ENCODE assay signal across 26 cellular contexts in genomic region chr4:104915864-104916263, GRCh38.
DNase-seq lines count a peak whose midpoint lies in the region; ATAC-seq, FAIRE-seq and TF ChIP-seq lines count a peak whose summit lies in the region.
"Had no signal": no experiment of that assay in that cellular context is flagged by ENCODE, and none has a peak within 500 bp of the region (broad histone marks: within the 10 kb centered on the region; RNA-seq: fewer than 3 reads in every experiment).

No MANE protein-coding gene starts in this region.

- peaks cover 1% of the 10 kb centered on the region for H3K9me3 Mint-ChIP-seq in endodermal cell

- H3K4me3 ChIP-seq in endodermal cell (ENCODE audit: low read length), result no peak overlapping the region
- no peak overlapping the region for H3K4me3 ChIP-seq in stomach
- H3K4me3 ChIP-seq: K562, SJSA1 had no signal

- H3K9me3 ChIP-seq in endodermal cell (ENCODE audit: control insufficient read depth, low read length), result no peaks in the 10 kb centered on the region
- H3K9me3 ChIP-seq in stomach, result no peaks in the 10 kb centered on the region
- H3K9me3 ChIP-seq: SJSA1 had no signal

- DNase-seq in NCI-H526 (lab: John Stamatoyannopoulos, UW), result peak; percentile 59 to 69
- peak; percentile 71 for DNase-seq in endodermal cell
- DNase-seq in left lobe of liver (ENCODE audit: low spot score), result no peak
- DNase-seq in NCI-H2227 treated with DMSO at 0.1 percent for 48 hours (lab: John Stamatoyannopoulos, UW), result no peak
- no peak for DNase-seq in stimulated activated naive CD4-positive, alpha-beta T cell (lab: John Stamatoyannopoulos, UW)
- DNase-seq in stomach, result no peak
- DNase-seq in D721Med (ENCODE audit: insufficient read length, low spot score), result no peak
- DNase-seq: C1 segment of cervical spinal cord; CD4-positive, alpha-beta memory T cell; COR-L47; GDM1; HCEC 1CT; Kasumi-1; NCI-H1092 treated with DMSO at 0.1 percent for 48 hours; NCI-H1436; NCI-H187 treated with DMSO at 0.1 percent for 48 hours; NCI-H2171 treated with DMSO at 0.1 percent for 48 hours; NCI-H524; NCI-H82; Right ventricle myocardium superior; RPMI8226; T-helper 1 cell had no signal

- intact Hi-C loops in stomach (cut with DNase I; ENCODE audit: low total_unique reads), result no loop called here

- no peaks in the 10 kb centered on the region for H3K4me1 ChIP-seq in endodermal cell (ENCODE audit: control insufficient read depth, insufficient read depth, low read length)
- no peaks in the 10 kb centered on the region for H3K4me1 ChIP-seq in stomach
- H3K4me1 ChIP-seq: SJSA1 had no signal

- H3K4me3 Mint-ChIP-seq in endodermal cell, result no peak overlapping the region
- H3K4me3 Mint-ChIP-seq: CD4-positive, alpha-beta memory T cell had no signal

- TF ChIP-seq EP300 in stomach (IDR thresholded peaks at IDR 0.05), result no peak

- no peak overlapping the region for H3K9ac ChIP-seq in endodermal cell (ENCODE audit: extremely low read depth, low read length, poor library complexity, severe bottlenecking)

- H3K4me1 Mint-ChIP-seq in endodermal cell, result no peaks in the 10 kb centered on the region

- H3K27me3 Mint-ChIP-seq in endodermal cell (ENCODE audit: insufficient read depth), result peaks cover 93% of the 10 kb centered on the region
- H3K27me3 Mint-ChIP-seq: CD4-positive, alpha-beta memory T cell had no signal

- no peak overlapping the region for H3K27ac Mint-ChIP-seq in endodermal cell
- H3K27ac Mint-ChIP-seq: CD4-positive, alpha-beta memory T cell had no signal

- H3K36me3 ChIP-seq in endodermal cell (ENCODE audit: control insufficient read depth, insufficient read depth, low read length) (no peaks in the 10 kb centered on the region), stomach (no peaks in the 10 kb centered on the region)
- H3K36me3 ChIP-seq: SJSA1 had no signal

- FAIRE-seq in D721Med (lab: Jason Lieb, UNC), result no peak
- FAIRE-seq: GM12891, GM19239, K562 had no signal

- H3K27ac ChIP-seq in endodermal cell (ENCODE audit: low read depth, low read length) (no peak overlapping the region), stomach (no peak overlapping the region)
- H3K27ac ChIP-seq: SJSA1 had no signal

- WGBS in endodermal cell (ENCODE audit: insufficient coverage in 1 of 2, insufficient read length in 1 of 2), 2 experiments, result 16% methylated on average over 3 of the region's 3 CpGs; no CpG with 5 or more reads in 1 of the 2 experiments
- WGBS in stomach, 5 donors, result 37 to 47% (median 41%) methylated on average over 3 of the region's 3 CpGs

- peaks cover 89% of the 10 kb centered on the region for H3K27me3 ChIP-seq in endodermal cell (ENCODE audit: control insufficient read depth, insufficient read depth, low read length, poor library complexity, severe bottlenecking)
- H3K27me3 ChIP-seq in stomach, result no peaks in the 10 kb centered on the region
- H3K27me3 ChIP-seq: SJSA1 had no signal

- TF ChIP-seq CTCF in endodermal cell (conservative IDR thresholded peaks at IDR 0.05) (no peak), stomach (IDR thresholded peaks at IDR 0.05) (no peak), D721Med (IDR thresholded peaks at IDR 0.05; ENCODE audit: insufficient read depth, missing control alignments) (no peak)

- no peaks in the 10 kb centered on the region for H3K36me3 Mint-ChIP-seq in endodermal cell (ENCODE audit: low read depth)
- H3K36me3 Mint-ChIP-seq: CD4-positive, alpha-beta memory T cell had no signal

- peak; percentile 83 for ATAC-seq in left lobe of liver
- ATAC-seq: K562 had no signal

- no peak for TF ChIP-seq POLR2A in stomach (IDR thresholded peaks at IDR 0.05)

Comparison
In these comparisons a context has a peak if more than half of its experiments do, and no peak if none do; other contexts are left out.
1. DNase-seq: peak in NCI-H526 (2 of 2) and endodermal cell (single experiment); none in left lobe of liver (single experiment), NCI-H2227 treated with DMSO at 0.1 percent for 48 hours (single experiment), stimulated activated naive CD4-positive, alpha-beta T cell (0 of 6), stomach (single experiment) and D721Med (single experiment).